ENCODE assay signal across 1 cellular context in the genomic region with DNA sequence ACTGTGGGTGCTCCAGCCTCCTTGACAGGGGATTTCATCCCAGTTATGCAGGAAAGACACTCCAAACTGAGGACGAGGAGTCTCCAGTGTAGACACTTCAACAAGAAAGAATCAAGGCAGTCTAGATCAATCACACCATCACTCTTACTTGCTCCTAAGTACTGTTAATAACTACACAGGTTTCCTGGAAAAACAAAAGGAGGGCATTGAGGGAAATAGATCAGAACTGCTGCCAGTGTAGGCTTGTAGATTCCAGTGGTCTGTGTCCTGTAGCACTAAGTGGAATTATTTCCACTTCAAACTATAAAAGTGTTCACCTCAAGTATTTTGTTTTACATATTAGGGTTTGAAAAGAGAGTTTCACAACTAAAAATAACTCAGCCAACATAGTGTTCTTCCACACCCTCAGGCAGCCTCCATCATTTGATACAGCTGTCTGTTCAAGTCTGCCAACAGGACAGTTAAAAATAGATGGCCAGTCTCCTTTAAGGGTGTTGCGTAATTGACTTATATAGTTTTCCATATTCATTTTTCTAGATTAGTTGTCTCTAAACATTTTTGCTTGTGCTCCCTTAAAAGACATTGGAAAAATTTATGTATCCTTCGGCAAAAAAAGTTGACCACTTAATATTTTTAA.
TF ChIP-seq lines count a peak whose summit lies in the region.

No MANE protein-coding gene starts in this region.

TF ChIP-seq in GM23338, 12 proteins besides CTCF, POLR2A, EP300 and RAD21:
- no peak for TF ChIP-seq NANOG (IDR thresholded peaks at IDR 0.05; ENCODE audit: borderline replicate concordance)
- TF ChIP-seq ZNF331 (CRISPR knock-in tag; IDR thresholded peaks at IDR 0.05; ENCODE audit: low read depth) = no peak
TF ChIP-seq in GM23338: peak in this region for 0.
